ENCODE assay signal across 1 cellular context in genomic region chr15:43527016-43527801, GRCh38.
TF ChIP-seq lines count a peak whose summit lies in the region.

No MANE protein-coding gene starts in this region.

TF ChIP-seq in HepG2, 621 proteins besides CTCF, POLR2A, EP300 and RAD21 (continued from another document):
- no peak for TF ChIP-seq MED8 (CRISPR knock-in tag; IDR thresholded peaks at IDR 0.05; ENCODE audit: insufficient replicate concordance)
- no peak for TF ChIP-seq ZNF468 (CRISPR knock-in tag; IDR thresholded peaks at IDR 0.05)
- TF ChIP-seq ZNF331 (CRISPR knock-in tag; IDR thresholded peaks at IDR 0.05): no peak
- TF ChIP-seq LRRFIP1 (CRISPR knock-in tag; conservative IDR thresholded peaks at IDR 0.05): no peak
- TF ChIP-seq PAF1 (CRISPR knock-in tag; IDR thresholded peaks at IDR 0.05): no peak
- TF ChIP-seq RBFOX2 (IDR thresholded peaks at IDR 0.05; ENCODE audit: low read depth, low read length): no peak
- no peak for TF ChIP-seq GPN1 (CRISPR knock-in tag; IDR thresholded peaks at IDR 0.05; ENCODE audit: borderline replicate concordance)
- TF ChIP-seq ZBTB25 (CRISPR knock-in tag; IDR thresholded peaks at IDR 0.05): no peak
- TF ChIP-seq ATAD3A (CRISPR knock-in tag; IDR thresholded peaks at IDR 0.05): no peak
- TF ChIP-seq ZBTB46 (CRISPR knock-in tag; IDR thresholded peaks at IDR 0.05; ENCODE audit: borderline replicate concordance): no peak
- TF ChIP-seq, protein P1, sequence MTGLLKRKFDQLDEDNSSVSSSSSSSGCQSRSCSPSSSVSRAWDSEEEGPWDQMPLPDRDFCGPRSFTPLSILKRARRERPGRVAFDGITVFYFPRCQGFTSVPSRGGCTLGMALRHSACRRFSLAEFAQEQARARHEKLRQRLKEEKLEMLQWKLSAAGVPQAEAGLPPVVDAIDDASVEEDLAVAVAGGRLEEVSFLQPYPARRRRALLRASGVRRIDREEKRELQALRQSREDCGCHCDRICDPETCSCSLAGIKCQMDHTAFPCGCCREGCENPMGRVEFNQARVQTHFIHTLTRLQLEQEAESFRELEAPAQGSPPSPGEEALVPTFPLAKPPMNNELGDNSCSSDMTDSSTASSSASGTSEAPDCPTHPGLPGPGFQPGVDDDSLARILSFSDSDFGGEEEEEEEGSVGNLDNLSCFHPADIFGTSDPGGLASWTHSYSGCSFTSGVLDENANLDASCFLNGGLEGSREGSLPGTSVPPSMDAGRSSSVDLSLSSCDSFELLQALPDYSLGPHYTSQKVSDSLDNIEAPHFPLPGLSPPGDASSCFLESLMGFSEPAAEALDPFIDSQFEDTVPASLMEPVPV (CRISPR knock-in tag; IDR thresholded peaks at IDR 0.05): no peak
- TF ChIP-seq, protein P2, sequence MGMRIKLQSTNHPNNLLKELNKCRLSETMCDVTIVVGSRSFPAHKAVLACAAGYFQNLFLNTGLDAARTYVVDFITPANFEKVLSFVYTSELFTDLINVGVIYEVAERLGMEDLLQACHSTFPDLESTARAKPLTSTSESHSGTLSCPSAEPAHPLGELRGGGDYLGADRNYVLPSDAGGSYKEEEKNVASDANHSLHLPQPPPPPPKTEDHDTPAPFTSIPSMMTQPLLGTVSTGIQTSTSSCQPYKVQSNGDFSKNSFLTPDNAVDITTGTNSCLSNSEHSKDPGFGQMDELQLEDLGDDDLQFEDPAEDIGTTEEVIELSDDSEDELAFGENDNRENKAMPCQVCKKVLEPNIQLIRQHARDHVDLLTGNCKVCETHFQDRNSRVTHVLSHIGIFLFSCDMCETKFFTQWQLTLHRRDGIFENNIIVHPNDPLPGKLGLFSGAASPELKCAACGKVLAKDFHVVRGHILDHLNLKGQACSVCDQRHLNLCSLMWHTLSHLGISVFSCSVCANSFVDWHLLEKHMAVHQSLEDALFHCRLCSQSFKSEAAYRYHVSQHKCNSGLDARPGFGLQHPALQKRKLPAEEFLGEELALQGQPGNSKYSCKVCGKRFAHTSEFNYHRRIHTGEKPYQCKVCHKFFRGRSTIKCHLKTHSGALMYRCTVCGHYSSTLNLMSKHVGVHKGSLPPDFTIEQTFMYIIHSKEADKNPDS (CRISPR knock-in tag; IDR thresholded peaks at IDR 0.05): no peak
